ENCODE assay signal across 8 cellular contexts in genomic region chr1:11040105-11040429, GRCh38. TPM values are rescaled to one million over a fixed set of nuclear protein-coding genes. Genes with fewer than 3 reads are reported as not detected.
"Had no signal": no experiment of that assay in that cellular context is flagged by ENCODE, and none has a peak within 500 bp of the region (broad histone marks: within the 10 kb centered on the region; RNA-seq: fewer than 3 reads in every experiment).

No MANE protein-coding gene starts in this region.

RNA-seq across cellular contexts. Expression of gene MASP2, which starts 7.0 kb away (rescaled TPM):
- total RNA-seq: PC-9, Peyer's patch, Right ventricle myocardium inferior, Right ventricle myocardium superior, RPMI7951, SJSA1, SK-MEL-5 had no signal
- polyA plus RNA-seq: SK-N-SH had no signal
